In the genomic region with DNA sequence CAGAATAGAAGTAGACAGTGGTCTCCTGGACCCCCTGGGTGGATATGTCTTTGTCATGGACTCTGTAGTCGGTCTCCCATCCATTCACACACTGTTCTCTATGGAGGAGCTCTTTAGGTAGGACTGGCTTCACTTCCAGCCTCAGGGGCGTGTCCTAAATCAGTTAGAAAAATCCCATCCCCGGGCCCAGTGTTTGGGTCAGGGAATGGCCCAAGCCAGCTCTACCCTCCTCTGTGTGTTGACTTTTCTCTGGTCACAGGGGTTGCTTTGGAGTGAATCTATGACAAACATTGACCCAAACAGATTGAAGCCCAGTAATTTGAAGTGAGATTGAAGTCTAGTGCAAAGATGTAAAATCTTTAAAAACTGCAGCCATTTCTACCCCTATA, we compare ENCODE assay signal across 1 cellular context.
TF ChIP-seq lines count a peak whose summit lies in the region.

No MANE protein-coding gene starts in this region.

TF ChIP-seq in GM23338, 12 proteins besides CTCF, POLR2A, EP300 and RAD21:
- TF ChIP-seq EZH2 (IDR thresholded peaks at IDR 0.05; ENCODE audit: low read depth, unreplicated experiment) (no peak), NANOG (IDR thresholded peaks at IDR 0.05; ENCODE audit: borderline replicate concordance) (no peak), POLR2AphosphoS5 (IDR thresholded peaks at IDR 0.05; ENCODE audit: low read depth) (no peak), EZH2phosphoT487 (IDR thresholded peaks at IDR 0.05; ENCODE audit: unreplicated experiment) (no peak), ZNF331 (CRISPR knock-in tag; IDR thresholded peaks at IDR 0.05; ENCODE audit: low read depth) (no peak), ZNF114 (CRISPR knock-in tag; IDR thresholded peaks at IDR 0.05) (no peak), STAT1 (IDR thresholded peaks at IDR 0.05; ENCODE audit: unreplicated experiment) (no peak), CREB1 (CRISPR knock-in tag; IDR thresholded peaks at IDR 0.05; ENCODE audit: low read depth) (no peak), JUNB (IDR thresholded peaks at IDR 0.05; ENCODE audit: unreplicated experiment) (no peak)
- TF ChIP-seq, protein P1, sequence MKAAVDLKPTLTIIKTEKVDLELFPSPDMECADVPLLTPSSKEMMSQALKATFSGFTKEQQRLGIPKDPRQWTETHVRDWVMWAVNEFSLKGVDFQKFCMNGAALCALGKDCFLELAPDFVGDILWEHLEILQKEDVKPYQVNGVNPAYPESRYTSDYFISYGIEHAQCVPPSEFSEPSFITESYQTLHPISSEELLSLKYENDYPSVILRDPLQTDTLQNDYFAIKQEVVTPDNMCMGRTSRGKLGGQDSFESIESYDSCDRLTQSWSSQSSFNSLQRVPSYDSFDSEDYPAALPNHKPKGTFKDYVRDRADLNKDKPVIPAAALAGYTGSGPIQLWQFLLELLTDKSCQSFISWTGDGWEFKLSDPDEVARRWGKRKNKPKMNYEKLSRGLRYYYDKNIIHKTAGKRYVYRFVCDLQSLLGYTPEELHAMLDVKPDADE (IDR thresholded peaks at IDR 0.05): no peak
- TF ChIP-seq, protein P2, sequence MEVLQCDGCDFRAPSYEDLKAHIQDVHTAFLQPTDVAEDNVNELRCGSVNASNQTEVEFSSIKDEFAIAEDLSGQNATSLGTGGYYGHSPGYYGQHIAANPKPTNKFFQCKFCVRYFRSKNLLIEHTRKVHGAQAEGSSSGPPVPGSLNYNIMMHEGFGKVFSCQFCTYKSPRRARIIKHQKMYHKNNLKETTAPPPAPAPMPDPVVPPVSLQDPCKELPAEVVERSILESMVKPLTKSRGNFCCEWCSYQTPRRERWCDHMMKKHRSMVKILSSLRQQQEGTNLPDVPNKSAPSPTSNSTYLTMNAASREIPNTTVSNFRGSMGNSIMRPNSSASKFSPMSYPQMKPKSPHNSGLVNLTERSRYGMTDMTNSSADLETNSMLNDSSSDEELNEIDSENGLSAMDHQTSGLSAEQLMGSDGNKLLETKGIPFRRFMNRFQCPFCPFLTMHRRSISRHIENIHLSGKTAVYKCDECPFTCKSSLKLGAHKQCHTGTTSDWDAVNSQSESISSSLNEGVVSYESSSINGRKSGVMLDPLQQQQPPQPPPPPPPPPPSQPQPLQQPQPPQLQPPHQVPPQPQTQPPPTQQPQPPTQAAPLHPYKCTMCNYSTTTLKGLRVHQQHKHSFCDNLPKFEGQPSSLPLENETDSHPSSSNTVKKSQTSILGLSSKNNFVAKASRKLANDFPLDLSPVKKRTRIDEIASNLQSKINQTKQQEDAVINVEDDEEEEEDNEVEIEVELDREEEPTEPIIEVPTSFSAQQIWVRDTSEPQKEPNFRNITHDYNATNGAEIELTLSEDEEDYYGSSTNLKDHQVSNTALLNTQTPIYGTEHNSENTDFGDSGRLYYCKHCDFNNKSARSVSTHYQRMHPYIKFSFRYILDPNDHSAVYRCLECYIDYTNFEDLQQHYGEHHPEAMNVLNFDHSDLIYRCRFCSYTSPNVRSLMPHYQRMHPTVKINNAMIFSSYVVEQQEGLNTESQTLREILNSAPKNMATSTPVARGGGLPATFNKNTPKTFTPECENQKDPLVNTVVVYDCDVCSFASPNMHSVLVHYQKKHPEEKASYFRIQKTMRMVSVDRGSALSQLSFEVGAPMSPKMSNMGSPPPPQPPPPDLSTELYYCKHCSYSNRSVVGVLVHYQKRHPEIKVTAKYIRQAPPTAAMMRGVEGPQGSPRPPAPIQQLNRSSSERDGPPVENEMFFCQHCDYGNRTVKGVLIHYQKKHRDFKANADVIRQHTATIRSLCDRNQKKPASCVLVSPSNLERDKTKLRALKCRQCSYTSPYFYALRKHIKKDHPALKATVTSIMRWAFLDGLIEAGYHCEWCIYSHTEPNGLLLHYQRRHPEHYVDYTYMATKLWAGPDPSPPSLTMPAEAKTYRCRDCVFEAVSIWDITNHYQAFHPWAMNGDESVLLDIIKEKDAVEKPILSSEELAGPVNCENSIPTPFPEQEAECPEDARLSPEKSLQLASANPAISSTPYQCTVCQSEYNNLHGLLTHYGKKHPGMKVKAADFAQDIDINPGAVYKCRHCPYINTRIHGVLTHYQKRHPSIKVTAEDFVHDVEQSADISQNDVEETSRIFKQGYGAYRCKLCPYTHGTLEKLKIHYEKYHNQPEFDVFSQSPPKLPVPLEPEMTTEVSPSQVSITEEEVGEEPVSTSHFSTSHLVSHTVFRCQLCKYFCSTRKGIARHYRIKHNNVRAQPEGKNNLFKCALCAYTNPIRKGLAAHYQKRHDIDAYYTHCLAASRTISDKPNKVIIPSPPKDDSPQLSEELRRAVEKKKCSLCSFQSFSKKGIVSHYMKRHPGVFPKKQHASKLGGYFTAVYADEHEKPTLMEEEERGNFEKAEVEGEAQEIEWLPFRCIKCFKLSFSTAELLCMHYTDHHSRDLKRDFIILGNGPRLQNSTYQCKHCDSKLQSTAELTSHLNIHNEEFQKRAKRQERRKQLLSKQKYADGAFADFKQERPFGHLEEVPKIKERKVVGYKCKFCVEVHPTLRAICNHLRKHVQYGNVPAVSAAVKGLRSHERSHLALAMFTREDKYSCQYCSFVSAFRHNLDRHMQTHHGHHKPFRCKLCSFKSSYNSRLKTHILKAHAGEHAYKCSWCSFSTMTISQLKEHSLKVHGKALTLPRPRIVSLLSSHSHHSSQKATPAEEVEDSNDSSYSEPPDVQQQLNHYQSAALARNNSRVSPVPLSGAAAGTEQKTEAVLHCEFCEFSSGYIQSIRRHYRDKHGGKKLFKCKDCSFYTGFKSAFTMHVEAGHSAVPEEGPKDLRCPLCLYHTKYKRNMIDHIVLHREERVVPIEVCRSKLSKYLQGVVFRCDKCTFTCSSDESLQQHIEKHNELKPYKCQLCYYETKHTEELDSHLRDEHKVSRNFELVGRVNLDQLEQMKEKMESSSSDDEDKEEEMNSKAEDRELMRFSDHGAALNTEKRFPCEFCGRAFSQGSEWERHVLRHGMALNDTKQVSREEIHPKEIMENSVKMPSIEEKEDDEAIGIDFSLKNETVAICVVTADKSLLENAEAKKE (CRISPR knock-in tag; IDR thresholded peaks at IDR 0.05): no peak
- TF ChIP-seq, protein P3, sequence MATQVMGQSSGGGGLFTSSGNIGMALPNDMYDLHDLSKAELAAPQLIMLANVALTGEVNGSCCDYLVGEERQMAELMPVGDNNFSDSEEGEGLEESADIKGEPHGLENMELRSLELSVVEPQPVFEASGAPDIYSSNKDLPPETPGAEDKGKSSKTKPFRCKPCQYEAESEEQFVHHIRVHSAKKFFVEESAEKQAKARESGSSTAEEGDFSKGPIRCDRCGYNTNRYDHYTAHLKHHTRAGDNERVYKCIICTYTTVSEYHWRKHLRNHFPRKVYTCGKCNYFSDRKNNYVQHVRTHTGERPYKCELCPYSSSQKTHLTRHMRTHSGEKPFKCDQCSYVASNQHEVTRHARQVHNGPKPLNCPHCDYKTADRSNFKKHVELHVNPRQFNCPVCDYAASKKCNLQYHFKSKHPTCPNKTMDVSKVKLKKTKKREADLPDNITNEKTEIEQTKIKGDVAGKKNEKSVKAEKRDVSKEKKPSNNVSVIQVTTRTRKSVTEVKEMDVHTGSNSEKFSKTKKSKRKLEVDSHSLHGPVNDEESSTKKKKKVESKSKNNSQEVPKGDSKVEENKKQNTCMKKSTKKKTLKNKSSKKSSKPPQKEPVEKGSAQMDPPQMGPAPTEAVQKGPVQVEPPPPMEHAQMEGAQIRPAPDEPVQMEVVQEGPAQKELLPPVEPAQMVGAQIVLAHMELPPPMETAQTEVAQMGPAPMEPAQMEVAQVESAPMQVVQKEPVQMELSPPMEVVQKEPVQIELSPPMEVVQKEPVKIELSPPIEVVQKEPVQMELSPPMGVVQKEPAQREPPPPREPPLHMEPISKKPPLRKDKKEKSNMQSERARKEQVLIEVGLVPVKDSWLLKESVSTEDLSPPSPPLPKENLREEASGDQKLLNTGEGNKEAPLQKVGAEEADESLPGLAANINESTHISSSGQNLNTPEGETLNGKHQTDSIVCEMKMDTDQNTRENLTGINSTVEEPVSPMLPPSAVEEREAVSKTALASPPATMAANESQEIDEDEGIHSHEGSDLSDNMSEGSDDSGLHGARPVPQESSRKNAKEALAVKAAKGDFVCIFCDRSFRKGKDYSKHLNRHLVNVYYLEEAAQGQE (IDR thresholded peaks at IDR 0.05; ENCODE audit: unreplicated experiment): no peak
TF ChIP-seq in GM23338: peak in this region for 0.
